17 cellular contexts compared by ENCODE assay signal in genomic region chr22:27588273-27588672, GRCh38.
"Had no signal": no experiment of that assay in that cellular context is flagged by ENCODE, and none has a peak within 500 bp of the region (broad histone marks: within the 10 kb centered on the region; RNA-seq: fewer than 3 reads in every experiment).

No MANE protein-coding gene starts in this region.

- H3K4me1 ChIP-seq: gastrocnemius medialis, upper lobe of right lung had no signal

- H3K9me3 ChIP-seq: gastrocnemius medialis, upper lobe of right lung had no signal

- H3K27me3 ChIP-seq: gastrocnemius medialis, upper lobe of right lung had no signal

- H3K27ac ChIP-seq: coronary artery, gastrocnemius medialis, upper lobe of right lung, VCaP had no signal

- DNase-seq: activated CD4-positive, alpha-beta T cell treated with anti-CD3 and anti-CD28 coated beads, Interleukin-2, amount 50 U/mL, for 1 hour; activated CD4-positive, CD25-positive, alpha-beta regulatory T cell treated with anti-CD3 and anti-CD28 coated beads, Interleukin-2, amount 50 U/mL, for 72 hours; activated CD8-positive, alpha-beta memory T cell treated with anti-CD3 and anti-CD28 coated beads, Interleukin-2, amount 50 U/mL, for 4 hours; activated naive CD4-positive, alpha-beta T cell treated with anti-CD3 and anti-CD28 coated beads, Interleukin-2, amount 10 ng/mL, durations not matched to agents 7 days and 5 days; activated naive CD8-positive, alpha-beta T cell treated with anti-CD3 and anti-CD28 coated beads, Interleukin-2, amount 50 U/mL, for 24 hours; activated T-cell treated with anti-CD3 and anti-CD28 coated beads, Interleukin-2, amount 50 U/mL, for 4 hours; aorta; gastrocnemius medialis; head of caudate nucleus; left ventricle myocardium superior; naive B cell; stimulated activated CD4-positive, alpha-beta T cell treated with anti-CD3 and anti-CD28 coated beads, Interleukin-4, amount 100 ng/mL, for 24 hours; upper lobe of right lung had no signal

- H3K36me3 ChIP-seq: gastrocnemius medialis, upper lobe of right lung had no signal

- H3K4me3 ChIP-seq: coronary artery, gastrocnemius medialis, upper lobe of right lung had no signal

- ATAC-seq: activated naive CD8-positive, alpha-beta T cell treated with anti-CD3 and anti-CD28 coated beads, Interleukin-2, amount 50 U/mL, for 24 hours; activated T-cell treated with anti-CD3 and anti-CD28 coated beads, Interleukin-2, amount 50 U/mL, for 4 hours; gastrocnemius medialis; left ventricle myocardium superior; sciatic nerve; stimulated activated memory B cell treated with anti-CD40 and anti-IgM and Interleukin-4, amounts not matched to agents 10 μg/mL and 1 μg/mL and 100 μg/mL, for 72 hours; upper lobe of right lung had no signal
